Comparison of ENCODE assay signal across 8 cellular contexts in the genomic region with DNA sequence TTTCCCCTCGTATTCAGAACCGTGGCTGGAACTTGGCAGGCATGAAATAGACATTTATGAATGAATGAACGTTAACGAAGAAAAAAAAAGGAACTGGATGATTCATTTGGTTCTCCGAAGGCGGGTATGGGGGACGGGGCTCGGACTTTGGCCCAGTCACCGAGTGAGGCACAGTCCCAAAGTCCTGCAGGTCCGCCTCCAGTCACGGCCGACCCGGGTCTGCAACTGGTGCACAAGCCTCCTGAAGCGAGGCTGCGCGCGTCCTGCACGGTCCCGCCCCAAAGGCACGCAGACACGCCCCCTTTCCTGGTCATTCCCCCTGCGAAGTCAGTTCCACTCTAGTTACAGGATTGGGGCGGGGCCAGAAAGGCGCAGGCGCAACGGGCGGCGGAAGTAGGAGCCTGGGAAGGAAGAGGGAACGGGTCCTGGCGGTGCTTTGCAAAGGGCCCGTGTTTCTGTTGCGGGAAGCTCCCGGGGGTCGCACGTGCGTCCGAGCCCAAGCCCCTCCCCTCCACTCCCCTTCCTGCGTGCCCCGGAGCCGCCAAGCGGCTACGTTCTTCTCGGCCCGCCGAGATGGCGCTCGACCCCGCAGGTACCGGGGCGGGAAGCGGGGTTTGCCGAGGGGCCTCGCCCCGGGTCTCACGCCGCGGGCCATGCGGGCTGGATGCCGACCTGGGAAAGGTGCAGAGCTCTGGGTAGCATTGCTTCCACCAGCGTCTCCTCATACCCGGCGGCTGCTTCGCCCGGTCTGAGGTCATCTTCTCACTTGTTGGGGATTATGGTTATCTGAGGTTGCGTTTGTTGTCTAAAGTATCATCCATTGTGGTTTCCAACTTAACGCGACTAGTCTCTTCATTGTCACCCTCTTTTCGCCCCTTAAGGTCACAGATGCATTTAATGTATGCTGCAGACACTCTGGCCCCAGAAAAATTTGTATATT. TPM values are rescaled to one million over a fixed set of nuclear protein-coding genes. Genes with fewer than 3 reads are reported as not detected.
DNase-seq lines count a peak whose midpoint lies in the region; ATAC-seq, FAIRE-seq and TF ChIP-seq lines count a peak whose summit lies in the region.

A gene with protein sequence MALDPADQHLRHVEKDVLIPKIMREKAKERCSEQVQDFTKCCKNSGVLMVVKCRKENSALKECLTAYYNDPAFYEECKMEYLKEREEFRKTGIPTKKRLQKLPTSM (plus strand): TSS at position 399 of the 940 bp plus-strand sequence. CDS start 175 bp downstream, at position 574.

- peak within 1 kb of the TSS; percentile 60 for H3K27ac ChIP-seq in layer of hippocampus (ENCODE audit: low read depth, low read length)

- no peaks in the 10 kb centered on the region for H3K9me3 ChIP-seq in BE2C

- no peaks in the 10 kb centered on the region for H3K27me3 ChIP-seq in BE2C
- H3K27me3 ChIP-seq in layer of hippocampus (ENCODE audit: control insufficient read depth, insufficient read depth, low read length) = no peaks in the 10 kb centered on the region

- H3K36me3 ChIP-seq in BE2C = no peaks in the 10 kb centered on the region

- ATAC-seq in HG03460 (IDR thresholded peaks at IDR 0.05; ENCODE audit: unreplicated experiment) = peak; percentile 98

- no peaks in the 10 kb centered on the region for H3K4me1 ChIP-seq in BE2C

- peak within 1 kb of the TSS; percentile 77 for H3K4me3 ChIP-seq in BE2C (ENCODE audit: low read depth, low read length)

- FAIRE-seq in colon (lab: Jason Lieb, UNC) = peak; percentile 5

- DNase-seq in BE2C (peak; percentile 94), GM19240 (ENCODE audit: insufficient read length, low spot score) (peak; percentile 45), NCI-H526 (lab: John Stamatoyannopoulos, UW) (peak; percentile 95 to 98)
- peak; percentile 97 for DNase-seq in activated CD4-positive, alpha-beta T cell treated with anti-CD3 and anti-CD28 coated beads for 48 hours
- DNase-seq in stimulated activated CD4-positive, alpha-beta T cell treated with anti-CD3 and anti-CD28 coated beads, Interleukin-1b, Interleukin-23, amount 100 ng/mL, for 4 hours (ENCODE audit: low read depth in 2 of 2) = peak; percentile 84 to 94

- TF ChIP-seq CTCF in BE2C (IDR thresholded peaks at IDR 0.05; ENCODE audit: low read depth, low read length) = no peak

RNA-seq across cellular contexts. Expression of the gene that starts here (rescaled TPM):
- polyA plus RNA-seq in BE2C (2012; ENCODE audit: insufficient read depth, insufficient read length, low read depth) = 6.2 TPM

Comparison
In these comparisons a context has a peak if more than half of its experiments do, and no peak if none do; other contexts are left out.
1. Peak in every context shown above with its lines: DNase-seq, ATAC-seq, H3K4me3 ChIP-seq and H3K27ac ChIP-seq.
2. DNase-seq: peak in every context shown above with its lines; median percentile 97 in activated CD4-positive, alpha-beta T cell treated with anti-CD3 and anti-CD28 coated beads for 48 hours; 96 in NCI-H526; 94 in BE2C; 89 in stimulated activated CD4-positive, alpha-beta T cell treated with anti-CD3 and anti-CD28 coated beads, Interleukin-1b, Interleukin-23, amount 100 ng/mL, for 4 hours; 45 in GM19240.